1 cellular context compared by ENCODE assay signal in genomic region chr17:17693955-17694228, GRCh38.
TF ChIP-seq lines count a peak whose summit lies in the region.

No MANE protein-coding gene starts in this region.

TF ChIP-seq in HepG2, 621 proteins besides CTCF, POLR2A, EP300 and RAD21 (continued from another document and continues in another):
- no peak for TF ChIP-seq ZBTB49 (CRISPR knock-in tag; IDR thresholded peaks at IDR 0.05; ENCODE audit: borderline replicate concordance)
- TF ChIP-seq, protein P1, sequence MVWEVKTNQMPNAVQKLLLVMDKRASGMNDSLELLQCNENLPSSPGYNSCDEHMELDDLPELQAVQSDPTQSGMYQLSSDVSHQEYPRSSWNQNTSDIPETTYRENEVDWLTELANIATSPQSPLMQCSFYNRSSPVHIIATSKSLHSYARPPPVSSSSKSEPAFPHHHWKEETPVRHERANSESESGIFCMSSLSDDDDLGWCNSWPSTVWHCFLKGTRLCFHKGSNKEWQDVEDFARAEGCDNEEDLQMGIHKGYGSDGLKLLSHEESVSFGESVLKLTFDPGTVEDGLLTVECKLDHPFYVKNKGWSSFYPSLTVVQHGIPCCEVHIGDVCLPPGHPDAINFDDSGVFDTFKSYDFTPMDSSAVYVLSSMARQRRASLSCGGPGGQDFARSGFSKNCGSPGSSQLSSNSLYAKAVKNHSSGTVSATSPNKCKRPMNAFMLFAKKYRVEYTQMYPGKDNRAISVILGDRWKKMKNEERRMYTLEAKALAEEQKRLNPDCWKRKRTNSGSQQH (CRISPR knock-in tag; IDR thresholded peaks at IDR 0.05; ENCODE audit: low read depth), result no peak
- 0 out of 2 replicates have a peak, but pooled peaks have one; percentile 86 for TF ChIP-seq ZNF704 (CRISPR knock-in tag; IDR thresholded peaks at IDR 0.05; ENCODE audit: borderline replicate concordance)
- TF ChIP-seq ZNF530 (CRISPR knock-in tag; IDR thresholded peaks at IDR 0.05; ENCODE audit: low read depth), result no peak
- TF ChIP-seq CBX2 (IDR thresholded peaks at IDR 0.05; ENCODE audit: low read depth, low read length), result no peak
- no peak for TF ChIP-seq CBX2 (CRISPR knock-in tag; IDR thresholded peaks at IDR 0.05; ENCODE audit: low read depth)
- TF ChIP-seq ZSCAN29 (CRISPR knock-in tag; conservative IDR thresholded peaks at IDR 0.05), result no peak
- TF ChIP-seq, protein P2, sequence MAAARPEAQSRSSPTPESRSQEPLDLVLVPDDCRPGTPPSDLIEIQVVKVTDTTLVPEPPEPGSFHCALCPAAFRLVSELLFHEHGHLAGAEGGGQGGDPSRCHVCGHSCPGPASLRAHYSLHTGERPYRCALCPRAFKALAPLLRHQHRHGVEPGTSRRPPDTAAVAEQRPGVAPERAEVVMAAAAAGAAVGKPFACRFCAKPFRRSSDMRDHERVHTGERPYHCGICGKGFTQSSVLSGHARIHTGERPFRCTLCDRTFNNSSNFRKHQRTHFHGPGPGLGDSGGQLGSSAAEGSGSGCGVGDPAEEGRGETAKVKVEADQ (CRISPR knock-in tag; IDR thresholded peaks at IDR 0.05; ENCODE audit: borderline replicate concordance), result peak; percentile 4; the same call in 1 of the 2 replicates
- TF ChIP-seq GLI4 (CRISPR knock-in tag; IDR thresholded peaks at IDR 0.05; ENCODE audit: borderline replicate concordance), result no peak
- no peak for TF ChIP-seq ZC3H13 (CRISPR knock-in tag; IDR thresholded peaks at IDR 0.05)
- no peak for TF ChIP-seq ISX (CRISPR knock-in tag; conservative IDR thresholded peaks at IDR 0.05)
- TF ChIP-seq, protein P3, sequence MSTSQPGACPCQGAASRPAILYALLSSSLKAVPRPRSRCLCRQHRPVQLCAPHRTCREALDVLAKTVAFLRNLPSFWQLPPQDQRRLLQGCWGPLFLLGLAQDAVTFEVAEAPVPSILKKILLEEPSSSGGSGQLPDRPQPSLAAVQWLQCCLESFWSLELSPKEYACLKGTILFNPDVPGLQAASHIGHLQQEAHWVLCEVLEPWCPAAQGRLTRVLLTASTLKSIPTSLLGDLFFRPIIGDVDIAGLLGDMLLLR (CRISPR knock-in tag; IDR thresholded peaks at IDR 0.05), result no peak
- no peak for TF ChIP-seq ZNF570 (CRISPR knock-in tag; IDR thresholded peaks at IDR 0.05; ENCODE audit: borderline replicate concordance)
- no peak for TF ChIP-seq ZNF713 (CRISPR knock-in tag; IDR thresholded peaks at IDR 0.05)
- no peak for TF ChIP-seq NCOA1 (CRISPR knock-in tag; IDR thresholded peaks at IDR 0.05)
- TF ChIP-seq, protein P4, sequence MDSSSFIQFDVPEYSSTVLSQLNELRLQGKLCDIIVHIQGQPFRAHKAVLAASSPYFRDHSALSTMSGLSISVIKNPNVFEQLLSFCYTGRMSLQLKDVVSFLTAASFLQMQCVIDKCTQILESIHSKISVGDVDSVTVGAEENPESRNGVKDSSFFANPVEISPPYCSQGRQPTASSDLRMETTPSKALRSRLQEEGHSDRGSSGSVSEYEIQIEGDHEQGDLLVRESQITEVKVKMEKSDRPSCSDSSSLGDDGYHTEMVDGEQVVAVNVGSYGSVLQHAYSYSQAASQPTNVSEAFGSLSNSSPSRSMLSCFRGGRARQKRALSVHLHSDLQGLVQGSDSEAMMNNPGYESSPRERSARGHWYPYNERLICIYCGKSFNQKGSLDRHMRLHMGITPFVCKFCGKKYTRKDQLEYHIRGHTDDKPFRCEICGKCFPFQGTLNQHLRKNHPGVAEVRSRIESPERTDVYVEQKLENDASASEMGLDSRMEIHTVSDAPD (CRISPR knock-in tag; IDR thresholded peaks at IDR 0.05), result no peak
- no peak for TF ChIP-seq ZBTB3 (CRISPR knock-in tag; IDR thresholded peaks at IDR 0.05; ENCODE audit: borderline replicate concordance, low read depth)
- no peak for TF ChIP-seq SOX13 (IDR thresholded peaks at IDR 0.05)
- no peak for TF ChIP-seq SOX13 (CRISPR knock-in tag; conservative IDR thresholded peaks at IDR 0.05 in 1 of 2, IDR thresholded peaks at IDR 0.05 in 1 of 2)
- no peak for TF ChIP-seq FOXP4 (CRISPR knock-in tag; IDR thresholded peaks at IDR 0.05)
- TF ChIP-seq ZSCAN9 (CRISPR knock-in tag; IDR thresholded peaks at IDR 0.05; ENCODE audit: borderline replicate concordance), result no peak
- TF ChIP-seq NFAT5 (CRISPR knock-in tag; IDR thresholded peaks at IDR 0.05), result no peak; the same call in 1 of the 2 replicates
- TF ChIP-seq, protein P5, sequence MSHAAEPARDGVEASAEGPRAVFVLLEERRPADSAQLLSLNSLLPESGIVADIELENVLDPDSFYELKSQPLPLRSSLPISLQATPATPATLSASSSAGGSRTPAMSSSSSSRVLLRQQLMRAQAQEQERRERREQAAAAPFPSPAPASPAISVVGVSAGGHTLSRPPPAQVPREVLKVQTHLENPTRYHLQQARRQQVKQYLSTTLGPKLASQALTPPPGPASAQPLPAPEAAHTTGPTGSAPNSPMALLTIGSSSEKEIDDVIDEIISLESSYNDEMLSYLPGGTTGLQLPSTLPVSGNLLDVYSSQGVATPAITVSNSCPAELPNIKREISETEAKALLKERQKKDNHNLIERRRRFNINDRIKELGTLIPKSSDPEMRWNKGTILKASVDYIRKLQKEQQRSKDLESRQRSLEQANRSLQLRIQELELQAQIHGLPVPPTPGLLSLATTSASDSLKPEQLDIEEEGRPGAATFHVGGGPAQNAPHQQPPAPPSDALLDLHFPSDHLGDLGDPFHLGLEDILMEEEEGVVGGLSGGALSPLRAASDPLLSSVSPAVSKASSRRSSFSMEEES (CRISPR knock-in tag; IDR thresholded peaks at IDR 0.05), result no peak
- TF ChIP-seq AGO1 (IDR thresholded peaks at IDR 0.05; ENCODE audit: low read depth, low read length, poor library complexity, severe bottlenecking), result no peak
- TF ChIP-seq ZNF766 (CRISPR knock-in tag; IDR thresholded peaks at IDR 0.05; ENCODE audit: borderline replicate concordance), result no peak
- TF ChIP-seq HOXA3 (CRISPR knock-in tag; IDR thresholded peaks at IDR 0.05), result no peak
- TF ChIP-seq ZNF703 (CRISPR knock-in tag; IDR thresholded peaks at IDR 0.05; ENCODE audit: borderline replicate concordance), result no peak
- TF ChIP-seq, protein P6, sequence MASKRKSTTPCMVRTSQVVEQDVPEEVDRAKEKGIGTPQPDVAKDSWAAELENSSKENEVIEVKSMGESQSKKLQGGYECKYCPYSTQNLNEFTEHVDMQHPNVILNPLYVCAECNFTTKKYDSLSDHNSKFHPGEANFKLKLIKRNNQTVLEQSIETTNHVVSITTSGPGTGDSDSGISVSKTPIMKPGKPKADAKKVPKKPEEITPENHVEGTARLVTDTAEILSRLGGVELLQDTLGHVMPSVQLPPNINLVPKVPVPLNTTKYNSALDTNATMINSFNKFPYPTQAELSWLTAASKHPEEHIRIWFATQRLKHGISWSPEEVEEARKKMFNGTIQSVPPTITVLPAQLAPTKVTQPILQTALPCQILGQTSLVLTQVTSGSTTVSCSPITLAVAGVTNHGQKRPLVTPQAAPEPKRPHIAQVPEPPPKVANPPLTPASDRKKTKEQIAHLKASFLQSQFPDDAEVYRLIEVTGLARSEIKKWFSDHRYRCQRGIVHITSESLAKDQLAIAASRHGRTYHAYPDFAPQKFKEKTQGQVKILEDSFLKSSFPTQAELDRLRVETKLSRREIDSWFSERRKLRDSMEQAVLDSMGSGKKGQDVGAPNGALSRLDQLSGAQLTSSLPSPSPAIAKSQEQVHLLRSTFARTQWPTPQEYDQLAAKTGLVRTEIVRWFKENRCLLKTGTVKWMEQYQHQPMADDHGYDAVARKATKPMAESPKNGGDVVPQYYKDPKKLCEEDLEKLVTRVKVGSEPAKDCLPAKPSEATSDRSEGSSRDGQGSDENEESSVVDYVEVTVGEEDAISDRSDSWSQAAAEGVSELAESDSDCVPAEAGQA (IDR thresholded peaks at IDR 0.05; ENCODE audit: low read depth), result no peak
- TF ChIP-seq, protein P6 (CRISPR knock-in tag; IDR thresholded peaks at IDR 0.05; ENCODE audit: borderline replicate concordance), result no peak
- TF ChIP-seq ZNF749 (CRISPR knock-in tag; IDR thresholded peaks at IDR 0.05; ENCODE audit: borderline replicate concordance), result no peak
- no peak for TF ChIP-seq POLR2AphosphoS5 (IDR thresholded peaks at IDR 0.05; ENCODE audit: low read depth, low read length)
- TF ChIP-seq ZNF619 (CRISPR knock-in tag; IDR thresholded peaks at IDR 0.05), result no peak
- no peak for TF ChIP-seq ZNF441 (CRISPR knock-in tag; IDR thresholded peaks at IDR 0.05; ENCODE audit: borderline replicate concordance)
- TF ChIP-seq ZKSCAN1 (IDR thresholded peaks at IDR 0.05; ENCODE audit: low read length), result no peak
- no peak for TF ChIP-seq ZMAT3 (CRISPR knock-in tag; conservative IDR thresholded peaks at IDR 0.05)
